2 cellular contexts compared by ENCODE assay signal in the genomic region with DNA sequence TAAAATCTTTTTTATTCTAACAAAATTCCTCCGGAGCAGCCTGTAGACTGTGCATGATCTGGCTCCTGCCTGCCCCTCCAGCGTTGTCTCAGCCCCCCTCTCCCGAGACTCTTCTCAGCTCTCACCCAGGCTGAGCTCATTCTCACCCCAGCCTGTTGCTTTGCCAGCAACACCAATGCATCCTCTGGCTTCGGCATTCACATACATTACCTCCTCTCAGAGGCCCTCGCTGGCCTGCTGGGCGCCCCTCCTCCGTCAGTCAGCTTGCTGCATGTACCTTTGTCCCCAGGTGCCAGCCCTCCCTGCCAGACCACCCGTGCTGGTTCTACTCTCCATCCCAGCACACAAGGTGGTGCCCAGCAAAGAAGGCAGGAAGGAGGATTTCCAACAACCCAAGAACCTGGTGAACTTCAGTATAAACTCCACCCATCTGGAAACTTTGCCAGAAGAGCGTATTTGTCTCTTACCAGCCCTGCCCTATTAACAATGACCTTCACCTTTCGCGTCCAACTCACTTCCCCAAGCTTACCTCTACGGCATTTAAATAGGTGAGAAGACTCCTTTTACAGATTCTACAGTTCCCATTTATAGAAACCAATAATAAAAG.
A peak's percentile ranks its signal among the peaks of the same experiment; 100 is the strongest.
TF ChIP-seq lines count a peak whose summit lies in the region.

No MANE protein-coding gene starts in this region.

TF ChIP-seq in HEK293, 187 proteins besides CTCF, POLR2A, EP300 and RAD21:
- TF ChIP-seq, protein P1, sequence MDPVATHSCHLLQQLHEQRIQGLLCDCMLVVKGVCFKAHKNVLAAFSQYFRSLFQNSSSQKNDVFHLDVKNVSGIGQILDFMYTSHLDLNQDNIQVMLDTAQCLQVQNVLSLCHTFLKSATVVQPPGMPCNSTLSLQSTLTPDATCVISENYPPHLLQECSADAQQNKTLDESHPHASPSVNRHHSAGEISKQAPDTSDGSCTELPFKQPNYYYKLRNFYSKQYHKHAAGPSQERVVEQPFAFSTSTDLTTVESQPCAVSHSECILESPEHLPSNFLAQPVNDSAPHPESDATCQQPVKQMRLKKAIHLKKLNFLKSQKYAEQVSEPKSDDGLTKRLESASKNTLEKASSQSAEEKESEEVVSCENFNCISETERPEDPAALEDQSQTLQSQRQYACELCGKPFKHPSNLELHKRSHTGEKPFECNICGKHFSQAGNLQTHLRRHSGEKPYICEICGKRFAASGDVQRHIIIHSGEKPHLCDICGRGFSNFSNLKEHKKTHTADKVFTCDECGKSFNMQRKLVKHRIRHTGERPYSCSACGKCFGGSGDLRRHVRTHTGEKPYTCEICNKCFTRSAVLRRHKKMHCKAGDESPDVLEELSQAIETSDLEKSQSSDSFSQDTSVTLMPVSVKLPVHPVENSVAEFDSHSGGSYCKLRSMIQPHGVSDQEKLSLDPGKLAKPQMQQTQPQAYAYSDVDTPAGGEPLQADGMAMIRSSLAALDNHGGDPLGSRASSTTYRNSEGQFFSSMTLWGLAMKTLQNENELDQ (tag by site-specific recombination; IDR thresholded peaks at IDR 0.05; ENCODE audit: low read depth), result no peak
- peak; percentile 93 for TF ChIP-seq SCRT2 (tag by site-specific recombination; IDR thresholded peaks at IDR 0.05)
- peak; percentile 71; the same call in 1 of the 2 replicates for TF ChIP-seq SCRT1 (tag by site-specific recombination; IDR thresholded peaks at IDR 0.05; ENCODE audit: borderline replicate concordance)
- no peak for TF ChIP-seq ZNF530 (tag by site-specific recombination; IDR thresholded peaks at IDR 0.05; ENCODE audit: low read depth)
- no peak for TF ChIP-seq KLF7 (tag by site-specific recombination; IDR thresholded peaks at IDR 0.05; ENCODE audit: borderline replicate concordance)
- no peak for TF ChIP-seq GLIS1 (tag by site-specific recombination; IDR thresholded peaks at IDR 0.05)
- TF ChIP-seq HOXD13 (CRISPR knock-in tag; IDR thresholded peaks at IDR 0.05; ENCODE audit: borderline replicate concordance), result no peak
- TF ChIP-seq KLF1 (tag by site-specific recombination; IDR thresholded peaks at IDR 0.05), result no peak
- no peak for TF ChIP-seq ZNF248 (tag by site-specific recombination; IDR thresholded peaks at IDR 0.05)

TF ChIP-seq in WTC11, 78 proteins besides CTCF, POLR2A, EP300 and RAD21:
- TF ChIP-seq, protein P2, sequence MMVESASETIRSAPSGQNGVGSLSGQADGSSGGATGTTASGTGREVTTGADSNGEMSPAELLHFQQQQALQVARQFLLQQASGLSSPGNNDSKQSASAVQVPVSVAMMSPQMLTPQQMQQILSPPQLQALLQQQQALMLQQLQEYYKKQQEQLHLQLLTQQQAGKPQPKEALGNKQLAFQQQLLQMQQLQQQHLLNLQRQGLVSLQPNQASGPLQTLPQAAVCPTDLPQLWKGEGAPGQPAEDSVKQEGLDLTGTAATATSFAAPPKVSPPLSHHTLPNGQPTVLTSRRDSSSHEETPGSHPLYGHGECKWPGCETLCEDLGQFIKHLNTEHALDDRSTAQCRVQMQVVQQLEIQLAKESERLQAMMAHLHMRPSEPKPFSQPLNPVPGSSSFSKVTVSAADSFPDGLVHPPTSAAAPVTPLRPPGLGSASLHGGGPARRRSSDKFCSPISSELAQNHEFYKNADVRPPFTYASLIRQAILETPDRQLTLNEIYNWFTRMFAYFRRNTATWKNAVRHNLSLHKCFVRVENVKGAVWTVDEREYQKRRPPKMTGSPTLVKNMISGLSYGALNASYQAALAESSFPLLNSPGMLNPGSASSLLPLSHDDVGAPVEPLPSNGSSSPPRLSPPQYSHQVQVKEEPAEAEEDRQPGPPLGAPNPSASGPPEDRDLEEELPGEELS (CRISPR knock-in tag; IDR thresholded peaks at IDR 0.05), result peak; percentile 69; the same call in 1 of the 2 replicates
- TF ChIP-seq, protein P3, sequence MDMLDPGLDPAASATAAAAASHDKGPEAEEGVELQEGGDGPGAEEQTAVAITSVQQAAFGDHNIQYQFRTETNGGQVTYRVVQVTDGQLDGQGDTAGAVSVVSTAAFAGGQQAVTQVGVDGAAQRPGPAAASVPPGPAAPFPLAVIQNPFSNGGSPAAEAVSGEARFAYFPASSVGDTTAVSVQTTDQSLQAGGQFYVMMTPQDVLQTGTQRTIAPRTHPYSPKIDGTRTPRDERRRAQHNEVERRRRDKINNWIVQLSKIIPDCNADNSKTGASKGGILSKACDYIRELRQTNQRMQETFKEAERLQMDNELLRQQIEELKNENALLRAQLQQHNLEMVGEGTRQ (CRISPR knock-in tag; IDR thresholded peaks at IDR 0.05), result no peak
- no peak for TF ChIP-seq ETV6 (CRISPR knock-in tag; IDR thresholded peaks at IDR 0.05)
